ENCODE assay signal across 1 cellular context in the genomic region with DNA sequence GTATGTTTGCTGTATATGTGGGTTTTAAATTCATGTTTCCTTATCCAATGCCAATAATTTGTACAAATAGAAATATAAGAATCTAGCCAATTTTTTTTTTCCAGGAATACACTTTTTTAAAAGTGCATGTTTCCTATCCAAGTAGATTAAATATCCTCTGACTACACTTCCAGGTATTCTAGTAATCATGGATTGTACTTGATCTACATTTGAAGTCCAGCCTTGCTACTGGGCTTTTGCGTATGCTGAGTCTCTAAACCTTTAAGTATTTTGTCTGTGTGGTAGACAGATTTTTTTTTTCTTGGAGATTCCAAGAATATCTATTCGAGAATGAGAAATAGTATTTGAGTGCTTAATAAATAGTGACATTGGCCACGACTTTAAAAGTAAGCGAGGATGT.
TF ChIP-seq lines count a peak whose summit lies in the region.

No MANE protein-coding gene starts in this region.

TF ChIP-seq in GM23338, 12 proteins besides CTCF, POLR2A, EP300 and RAD21 (continued from another document):
- TF ChIP-seq, protein P1, sequence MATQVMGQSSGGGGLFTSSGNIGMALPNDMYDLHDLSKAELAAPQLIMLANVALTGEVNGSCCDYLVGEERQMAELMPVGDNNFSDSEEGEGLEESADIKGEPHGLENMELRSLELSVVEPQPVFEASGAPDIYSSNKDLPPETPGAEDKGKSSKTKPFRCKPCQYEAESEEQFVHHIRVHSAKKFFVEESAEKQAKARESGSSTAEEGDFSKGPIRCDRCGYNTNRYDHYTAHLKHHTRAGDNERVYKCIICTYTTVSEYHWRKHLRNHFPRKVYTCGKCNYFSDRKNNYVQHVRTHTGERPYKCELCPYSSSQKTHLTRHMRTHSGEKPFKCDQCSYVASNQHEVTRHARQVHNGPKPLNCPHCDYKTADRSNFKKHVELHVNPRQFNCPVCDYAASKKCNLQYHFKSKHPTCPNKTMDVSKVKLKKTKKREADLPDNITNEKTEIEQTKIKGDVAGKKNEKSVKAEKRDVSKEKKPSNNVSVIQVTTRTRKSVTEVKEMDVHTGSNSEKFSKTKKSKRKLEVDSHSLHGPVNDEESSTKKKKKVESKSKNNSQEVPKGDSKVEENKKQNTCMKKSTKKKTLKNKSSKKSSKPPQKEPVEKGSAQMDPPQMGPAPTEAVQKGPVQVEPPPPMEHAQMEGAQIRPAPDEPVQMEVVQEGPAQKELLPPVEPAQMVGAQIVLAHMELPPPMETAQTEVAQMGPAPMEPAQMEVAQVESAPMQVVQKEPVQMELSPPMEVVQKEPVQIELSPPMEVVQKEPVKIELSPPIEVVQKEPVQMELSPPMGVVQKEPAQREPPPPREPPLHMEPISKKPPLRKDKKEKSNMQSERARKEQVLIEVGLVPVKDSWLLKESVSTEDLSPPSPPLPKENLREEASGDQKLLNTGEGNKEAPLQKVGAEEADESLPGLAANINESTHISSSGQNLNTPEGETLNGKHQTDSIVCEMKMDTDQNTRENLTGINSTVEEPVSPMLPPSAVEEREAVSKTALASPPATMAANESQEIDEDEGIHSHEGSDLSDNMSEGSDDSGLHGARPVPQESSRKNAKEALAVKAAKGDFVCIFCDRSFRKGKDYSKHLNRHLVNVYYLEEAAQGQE (IDR thresholded peaks at IDR 0.05; ENCODE audit: unreplicated experiment), result no peak
- TF ChIP-seq, protein P2, sequence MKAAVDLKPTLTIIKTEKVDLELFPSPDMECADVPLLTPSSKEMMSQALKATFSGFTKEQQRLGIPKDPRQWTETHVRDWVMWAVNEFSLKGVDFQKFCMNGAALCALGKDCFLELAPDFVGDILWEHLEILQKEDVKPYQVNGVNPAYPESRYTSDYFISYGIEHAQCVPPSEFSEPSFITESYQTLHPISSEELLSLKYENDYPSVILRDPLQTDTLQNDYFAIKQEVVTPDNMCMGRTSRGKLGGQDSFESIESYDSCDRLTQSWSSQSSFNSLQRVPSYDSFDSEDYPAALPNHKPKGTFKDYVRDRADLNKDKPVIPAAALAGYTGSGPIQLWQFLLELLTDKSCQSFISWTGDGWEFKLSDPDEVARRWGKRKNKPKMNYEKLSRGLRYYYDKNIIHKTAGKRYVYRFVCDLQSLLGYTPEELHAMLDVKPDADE (IDR thresholded peaks at IDR 0.05), result no peak
- TF ChIP-seq EZH2phosphoT487 (IDR thresholded peaks at IDR 0.05; ENCODE audit: unreplicated experiment) (no peak), ZNF331 (CRISPR knock-in tag; IDR thresholded peaks at IDR 0.05; ENCODE audit: low read depth) (no peak), POLR2AphosphoS5 (IDR thresholded peaks at IDR 0.05; ENCODE audit: low read depth) (no peak), CREB1 (CRISPR knock-in tag; IDR thresholded peaks at IDR 0.05; ENCODE audit: low read depth) (no peak)
- TF ChIP-seq, protein P3, sequence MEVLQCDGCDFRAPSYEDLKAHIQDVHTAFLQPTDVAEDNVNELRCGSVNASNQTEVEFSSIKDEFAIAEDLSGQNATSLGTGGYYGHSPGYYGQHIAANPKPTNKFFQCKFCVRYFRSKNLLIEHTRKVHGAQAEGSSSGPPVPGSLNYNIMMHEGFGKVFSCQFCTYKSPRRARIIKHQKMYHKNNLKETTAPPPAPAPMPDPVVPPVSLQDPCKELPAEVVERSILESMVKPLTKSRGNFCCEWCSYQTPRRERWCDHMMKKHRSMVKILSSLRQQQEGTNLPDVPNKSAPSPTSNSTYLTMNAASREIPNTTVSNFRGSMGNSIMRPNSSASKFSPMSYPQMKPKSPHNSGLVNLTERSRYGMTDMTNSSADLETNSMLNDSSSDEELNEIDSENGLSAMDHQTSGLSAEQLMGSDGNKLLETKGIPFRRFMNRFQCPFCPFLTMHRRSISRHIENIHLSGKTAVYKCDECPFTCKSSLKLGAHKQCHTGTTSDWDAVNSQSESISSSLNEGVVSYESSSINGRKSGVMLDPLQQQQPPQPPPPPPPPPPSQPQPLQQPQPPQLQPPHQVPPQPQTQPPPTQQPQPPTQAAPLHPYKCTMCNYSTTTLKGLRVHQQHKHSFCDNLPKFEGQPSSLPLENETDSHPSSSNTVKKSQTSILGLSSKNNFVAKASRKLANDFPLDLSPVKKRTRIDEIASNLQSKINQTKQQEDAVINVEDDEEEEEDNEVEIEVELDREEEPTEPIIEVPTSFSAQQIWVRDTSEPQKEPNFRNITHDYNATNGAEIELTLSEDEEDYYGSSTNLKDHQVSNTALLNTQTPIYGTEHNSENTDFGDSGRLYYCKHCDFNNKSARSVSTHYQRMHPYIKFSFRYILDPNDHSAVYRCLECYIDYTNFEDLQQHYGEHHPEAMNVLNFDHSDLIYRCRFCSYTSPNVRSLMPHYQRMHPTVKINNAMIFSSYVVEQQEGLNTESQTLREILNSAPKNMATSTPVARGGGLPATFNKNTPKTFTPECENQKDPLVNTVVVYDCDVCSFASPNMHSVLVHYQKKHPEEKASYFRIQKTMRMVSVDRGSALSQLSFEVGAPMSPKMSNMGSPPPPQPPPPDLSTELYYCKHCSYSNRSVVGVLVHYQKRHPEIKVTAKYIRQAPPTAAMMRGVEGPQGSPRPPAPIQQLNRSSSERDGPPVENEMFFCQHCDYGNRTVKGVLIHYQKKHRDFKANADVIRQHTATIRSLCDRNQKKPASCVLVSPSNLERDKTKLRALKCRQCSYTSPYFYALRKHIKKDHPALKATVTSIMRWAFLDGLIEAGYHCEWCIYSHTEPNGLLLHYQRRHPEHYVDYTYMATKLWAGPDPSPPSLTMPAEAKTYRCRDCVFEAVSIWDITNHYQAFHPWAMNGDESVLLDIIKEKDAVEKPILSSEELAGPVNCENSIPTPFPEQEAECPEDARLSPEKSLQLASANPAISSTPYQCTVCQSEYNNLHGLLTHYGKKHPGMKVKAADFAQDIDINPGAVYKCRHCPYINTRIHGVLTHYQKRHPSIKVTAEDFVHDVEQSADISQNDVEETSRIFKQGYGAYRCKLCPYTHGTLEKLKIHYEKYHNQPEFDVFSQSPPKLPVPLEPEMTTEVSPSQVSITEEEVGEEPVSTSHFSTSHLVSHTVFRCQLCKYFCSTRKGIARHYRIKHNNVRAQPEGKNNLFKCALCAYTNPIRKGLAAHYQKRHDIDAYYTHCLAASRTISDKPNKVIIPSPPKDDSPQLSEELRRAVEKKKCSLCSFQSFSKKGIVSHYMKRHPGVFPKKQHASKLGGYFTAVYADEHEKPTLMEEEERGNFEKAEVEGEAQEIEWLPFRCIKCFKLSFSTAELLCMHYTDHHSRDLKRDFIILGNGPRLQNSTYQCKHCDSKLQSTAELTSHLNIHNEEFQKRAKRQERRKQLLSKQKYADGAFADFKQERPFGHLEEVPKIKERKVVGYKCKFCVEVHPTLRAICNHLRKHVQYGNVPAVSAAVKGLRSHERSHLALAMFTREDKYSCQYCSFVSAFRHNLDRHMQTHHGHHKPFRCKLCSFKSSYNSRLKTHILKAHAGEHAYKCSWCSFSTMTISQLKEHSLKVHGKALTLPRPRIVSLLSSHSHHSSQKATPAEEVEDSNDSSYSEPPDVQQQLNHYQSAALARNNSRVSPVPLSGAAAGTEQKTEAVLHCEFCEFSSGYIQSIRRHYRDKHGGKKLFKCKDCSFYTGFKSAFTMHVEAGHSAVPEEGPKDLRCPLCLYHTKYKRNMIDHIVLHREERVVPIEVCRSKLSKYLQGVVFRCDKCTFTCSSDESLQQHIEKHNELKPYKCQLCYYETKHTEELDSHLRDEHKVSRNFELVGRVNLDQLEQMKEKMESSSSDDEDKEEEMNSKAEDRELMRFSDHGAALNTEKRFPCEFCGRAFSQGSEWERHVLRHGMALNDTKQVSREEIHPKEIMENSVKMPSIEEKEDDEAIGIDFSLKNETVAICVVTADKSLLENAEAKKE (CRISPR knock-in tag; IDR thresholded peaks at IDR 0.05), result no peak
